ENCODE assay signal across 8 cellular contexts in genomic region chr19:10388957-10389356, GRCh38. TPM values are rescaled to one million over a fixed set of nuclear protein-coding genes. Genes with fewer than 3 reads are reported as not detected.
DNase-seq lines count a peak whose midpoint lies in the region; ATAC-seq and TF ChIP-seq lines count a peak whose summit lies in the region.

No MANE protein-coding gene starts in this region.

- H3K9me3 ChIP-seq in T-helper 17 cell (ENCODE audit: control insufficient read depth, low read length, poor library complexity, severe bottlenecking): no peaks in the 10 kb centered on the region

- no peaks in the 10 kb centered on the region for H3K27me3 Mint-ChIP-seq in T-helper 17 cell

- peak overlapping the region; percentile 36 for H3K4me3 Mint-ChIP-seq in T-helper 17 cell

- peak; percentile 68 for ATAC-seq in T-helper 17 cell
- peak; percentile 74 for ATAC-seq in left ventricle myocardium superior
- ATAC-seq in sciatic nerve: peak; percentile 81
- no peak for ATAC-seq in GM18511 (IDR thresholded peaks at IDR 0.05; ENCODE audit: unreplicated experiment)
- ATAC-seq in GM18909 (IDR thresholded peaks at IDR 0.05; ENCODE audit: poor library complexity, unreplicated experiment): no peak

- DNase-seq in NCI-H146 treated with DMSO at 0.1 percent for 48 hours (lab: John Stamatoyannopoulos, UW; ENCODE audit: unreplicated experiment) (peak; percentile 81), T-helper 17 cell (peak; percentile 65 to 74 (median 70)), amniotic epithelial cell (ENCODE audit: low read depth) (peak; percentile 67), left ventricle myocardium superior (peak; percentile 93), sciatic nerve (ENCODE audit: low spot score) (peak; percentile 95)

- intact Hi-C loops in left ventricle myocardium superior (cut with micrococcal nuclease): loop anchor here (5.0 kb wide), 1 partner anchor 122 kb away; no protein-coding TSS in a partner anchor
- intact Hi-C loops in sciatic nerve (cut with DNase I): no loop called here

- peaks cover 10% of the 10 kb centered on the region for H3K4me1 Mint-ChIP-seq in T-helper 17 cell

- H3K27ac Mint-ChIP-seq in T-helper 17 cell: peak overlapping the region; percentile 47

- peak; percentile 80 for TF ChIP-seq CTCF in GM12801 (IDR thresholded peaks at IDR 0.05; ENCODE audit: extremely low read depth, insufficient read length)

- H3K36me3 Mint-ChIP-seq in T-helper 17 cell (ENCODE audit: low read depth): no peaks in the 10 kb centered on the region

RNA-seq across cellular contexts. Expression of gene TYK2, which starts 8.6 kb away (rescaled TPM):
- total RNA-seq in T-helper 17 cell (100 to 1,000 TPM; 241 to 267 TPM), left ventricle myocardium superior (56.0 TPM), sciatic nerve (128 TPM)

RNA-seq across cellular contexts. Expression of gene CDC37, which starts 14.4 kb away (rescaled TPM):
- total RNA-seq in T-helper 17 cell (100 to 1,000 TPM; 198 to 207 TPM), left ventricle myocardium superior (157 TPM), sciatic nerve (128 TPM)

RNA-seq across cellular contexts. Expression of gene PDE4A, which starts 31.4 kb away (rescaled TPM):
- total RNA-seq in T-helper 17 cell (1 to 10 TPM; 5.7 to 9.5 TPM), left ventricle myocardium superior (36.1 TPM), sciatic nerve (11.0 TPM)

RNA-seq across cellular contexts. Expression of gene ICAM3, which starts 49.5 kb away (rescaled TPM):
- total RNA-seq in T-helper 17 cell (100 to 1,000 TPM; 227 to 251 TPM), left ventricle myocardium superior (25.3 TPM), sciatic nerve (10.5 TPM)

RNA-seq across cellular contexts. Expression of gene RAVER1, which starts 55.6 kb away (rescaled TPM):
- total RNA-seq in T-helper 17 cell (10 to 100 TPM; 40.2 to 49.8 TPM), left ventricle myocardium superior (12.3 TPM), sciatic nerve (20.3 TPM)

Comparison
In these comparisons a context has a peak if more than half of its experiments do, and no peak if none do; other contexts are left out.
1. ATAC-seq: peak in T-helper 17 cell (single experiment), left ventricle myocardium superior (single experiment) and sciatic nerve (single experiment); none in GM18511 (single experiment) and GM18909 (single experiment).
2. Peak in every context shown above with its lines, with median percentiles within 50 percentile points of each other: DNase-seq.